ENCODE assay signal across 10 cellular contexts in the genomic region with DNA sequence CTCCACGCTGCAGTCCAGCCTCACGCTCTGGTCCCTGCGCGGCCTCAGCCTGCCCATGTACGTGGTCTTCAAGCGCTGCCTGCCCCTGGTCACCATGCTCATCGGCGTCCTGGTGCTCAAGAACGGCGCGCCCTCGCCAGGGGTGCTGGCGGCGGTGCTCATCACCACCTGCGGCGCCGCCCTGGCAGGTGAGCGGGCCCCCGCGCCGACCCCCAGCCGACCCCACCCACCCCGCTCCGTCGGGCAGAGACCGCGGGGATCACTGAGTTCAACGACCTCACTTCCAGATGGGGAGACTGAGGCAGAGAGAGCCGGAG. TPM values are rescaled to one million over a fixed set of nuclear protein-coding genes. Genes with fewer than 3 reads are reported as not detected.
DNase-seq lines count a peak whose midpoint lies in the region; ATAC-seq, FAIRE-seq and TF ChIP-seq lines count a peak whose summit lies in the region.
"Had no signal": no experiment of that assay in that cellular context is flagged by ENCODE, and none has a peak within 500 bp of the region (broad histone marks: within the 10 kb centered on the region; RNA-seq: fewer than 3 reads in every experiment).

No MANE protein-coding gene starts in this region.

- peaks cover 70% of the 10 kb centered on the region for H3K27me3 Mint-ChIP-seq in brain

- no peak for TF ChIP-seq POLR2A in A549 (IDR thresholded peaks at IDR 0.05; ENCODE audit: low read length)

- H3K4me1 Mint-ChIP-seq in brain, result peaks cover 11% of the 10 kb centered on the region

- peak overlapping the region; percentile 57 for H3K4me3 ChIP-seq in A549
- H3K4me3 ChIP-seq in mesodermal cell (ENCODE audit: extremely low read depth, insufficient read depth, low read length, poor library complexity, severe bottlenecking), result peak overlapping the region; percentile 50

- ATAC-seq in A549 (peak; percentile 12 to 56; a peak in 4 of 6 replicates), HG02798 (IDR thresholded peaks at IDR 0.05; ENCODE audit: poor library complexity, unreplicated experiment) (peak; percentile 3), HG03571 (IDR thresholded peaks at IDR 0.05; ENCODE audit: unreplicated experiment) (no peak), GM21576 (IDR thresholded peaks at IDR 0.05; ENCODE audit: unreplicated experiment) (no peak)

- TF ChIP-seq CTCF in A549 (IDR thresholded peaks at IDR 0.05), result no peak
- TF ChIP-seq CTCF in brain (conservative IDR thresholded peaks at IDR 0.05), result no peak

- no peak for TF ChIP-seq RAD21 in A549 (conservative IDR thresholded peaks at IDR 0.05 in 1 of 2, IDR thresholded peaks at IDR 0.05 in 1 of 2)

- H3K4me3 Mint-ChIP-seq in brain, result peak overlapping the region; percentile 82 to 92 (median 83)

- H3K4me1 ChIP-seq in A549 (no peaks in the 10 kb centered on the region), mesodermal cell (ENCODE audit: control insufficient read depth, insufficient read depth, low read length, poor library complexity, severe bottlenecking) (no peaks in the 10 kb centered on the region)

- no peak overlapping the region for H3K27ac Mint-ChIP-seq in brain

- peaks cover 0 to 5% (median 3%) of the 10 kb centered on the region in 5 experiments for H3K9me3 Mint-ChIP-seq in brain

- no peaks in the 10 kb centered on the region for H3K36me3 ChIP-seq in mesodermal cell (ENCODE audit: control insufficient read depth, insufficient read depth, low read length)

- H3K4me2 ChIP-seq in A549, result peak overlapping the region; percentile 96

- DNase-seq in A549 (ENCODE audit: low read depth in 1 of 2, low spot score in 1 of 2), result peak in 1 of 2 experiments; percentile 5
- DNase-seq in MV-4-11 (lab: John Stamatoyannopoulos, UW), result no peak
- DNase-seq in OCI-M1 (lab: John Stamatoyannopoulos, UW), result no peak
- DNase-seq: NCI-H1417 treated with DMSO at 0.1 percent for 48 hours had no signal

- no peaks in the 10 kb centered on the region for H3K36me3 Mint-ChIP-seq in brain

- peak overlapping the region in 1 of 2 experiments; percentile 84; a peak in 1 of 6 replicates for H3K27ac ChIP-seq in A549
- H3K27ac ChIP-seq in mesodermal cell (ENCODE audit: low read depth, low read length, severe bottlenecking), result no peak overlapping the region

- POLR2A ChIA-PET in A549 (lab: Yijun Ruan, JAX), result no interaction called here

- H3K9me3 ChIP-seq in A549 (no peaks in the 10 kb centered on the region), mesodermal cell (ENCODE audit: control insufficient read depth, low read length) (no peaks in the 10 kb centered on the region)

- FAIRE-seq in A549 (lab: Jason Lieb, UNC), result no peak
- FAIRE-seq: colon had no signal

- 10% methylated on average over 2 of the region's 29 CpGs for WGBS in A549 (ENCODE audit: missing lambda C conversion rate)
- WGBS in mesodermal cell (ENCODE audit: insufficient coverage in 2 of 2), 2 experiments, result 16 to 23% methylated on average over 8 to 12 of the region's 29 CpGs

- TF ChIP-seq EP300 in A549 (IDR thresholded peaks at IDR 0.05), result no peak

- CTCF ChIA-PET in A549 (lab: Yijun Ruan, JAX), result interaction anchor here (0.6 to 1.9 kb wide), 4 partner anchors 19 to 131 kb away, joined by 3 to 6 read pairs (median 5); a partner anchor contains a TSS

TF ChIP-seq in A549, 52 proteins besides CTCF, POLR2A, EP300 and RAD21:
- no peak for TF ChIP-seq ZC3H11A (IDR thresholded peaks at IDR 0.05)
- TF ChIP-seq RARB (CRISPR knock-in tag; IDR thresholded peaks at IDR 0.05), result no peak
- no peak for TF ChIP-seq EHF (CRISPR knock-in tag; IDR thresholded peaks at IDR 0.05)
- TF ChIP-seq, protein P1, sequence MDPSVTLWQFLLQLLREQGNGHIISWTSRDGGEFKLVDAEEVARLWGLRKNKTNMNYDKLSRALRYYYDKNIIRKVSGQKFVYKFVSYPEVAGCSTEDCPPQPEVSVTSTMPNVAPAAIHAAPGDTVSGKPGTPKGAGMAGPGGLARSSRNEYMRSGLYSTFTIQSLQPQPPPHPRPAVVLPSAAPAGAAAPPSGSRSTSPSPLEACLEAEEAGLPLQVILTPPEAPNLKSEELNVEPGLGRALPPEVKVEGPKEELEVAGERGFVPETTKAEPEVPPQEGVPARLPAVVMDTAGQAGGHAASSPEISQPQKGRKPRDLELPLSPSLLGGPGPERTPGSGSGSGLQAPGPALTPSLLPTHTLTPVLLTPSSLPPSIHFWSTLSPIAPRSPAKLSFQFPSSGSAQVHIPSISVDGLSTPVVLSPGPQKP (IDR thresholded peaks at IDR 0.05; ENCODE audit: low read depth, low read length), result no peak
- no peak for TF ChIP-seq CHD4 (IDR thresholded peaks at IDR 0.05; ENCODE audit: borderline replicate concordance)
- no peak for TF ChIP-seq KDM5A (IDR thresholded peaks at IDR 0.05)
- no peak for TF ChIP-seq SMC3 (IDR thresholded peaks at IDR 0.05)
- TF ChIP-seq, protein P2, sequence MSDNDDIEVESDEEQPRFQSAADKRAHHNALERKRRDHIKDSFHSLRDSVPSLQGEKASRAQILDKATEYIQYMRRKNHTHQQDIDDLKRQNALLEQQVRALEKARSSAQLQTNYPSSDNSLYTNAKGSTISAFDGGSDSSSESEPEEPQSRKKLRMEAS (IDR thresholded peaks at IDR 0.05), result no peak
- TF ChIP-seq, protein P3, sequence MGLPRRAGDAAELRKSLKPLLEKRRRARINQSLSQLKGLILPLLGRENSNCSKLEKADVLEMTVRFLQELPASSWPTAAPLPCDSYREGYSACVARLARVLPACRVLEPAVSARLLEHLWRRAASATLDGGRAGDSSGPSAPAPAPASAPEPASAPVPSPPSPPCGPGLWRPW (IDR thresholded peaks at IDR 0.05), result no peak
TF ChIP-seq in A549: peak in this region for 0.

RNA-seq across cellular contexts. Expression of a gene that starts 0.5 kb away (rescaled TPM):
- not detected in 2 replicates for polyA plus RNA-seq in A549 (2011; rRNA removed)
- 0.03 TPM in 2 replicates for polyA plus RNA-seq in A549 (2012; cell fraction: cytosol; rRNA removed)
- polyA plus RNA-seq in A549 (2012; cell fraction: nucleus; rRNA removed), result 0.04 and 0.10 TPM in 2 replicates
- not detected in 3 replicates for polyA plus RNA-seq in A549 (2017; fragmentation: RNase III; extraction: RNeasy Plus Mini Kit Qiagen cat#74134 plus additional on column Dnase treatment)
- not detected in 2 replicates for polyA minus RNA-seq in A549 (2011; rRNA and poly(A)+ RNA removed)
- polyA plus RNA-seq in brain (ENCODE audit: insufficient read depth, low read depth, low replicate concordance), result 6.1 TPM
- 0.48 TPM for polyA plus RNA-seq in mesodermal cell (2013, experiment 1 of 2)
- polyA plus RNA-seq in mesodermal cell (2013, experiment 2 of 2), result 0.51 TPM

Comparison
In these comparisons a context has a peak if more than half of its experiments do, and no peak if none do; other contexts are left out.
1. ATAC-seq: peak in A549 (2 of 2) and HG02798 (single experiment); none in HG03571 (single experiment) and GM21576 (single experiment).